ENCODE assay signal across 26 cellular contexts in the genomic region with DNA sequence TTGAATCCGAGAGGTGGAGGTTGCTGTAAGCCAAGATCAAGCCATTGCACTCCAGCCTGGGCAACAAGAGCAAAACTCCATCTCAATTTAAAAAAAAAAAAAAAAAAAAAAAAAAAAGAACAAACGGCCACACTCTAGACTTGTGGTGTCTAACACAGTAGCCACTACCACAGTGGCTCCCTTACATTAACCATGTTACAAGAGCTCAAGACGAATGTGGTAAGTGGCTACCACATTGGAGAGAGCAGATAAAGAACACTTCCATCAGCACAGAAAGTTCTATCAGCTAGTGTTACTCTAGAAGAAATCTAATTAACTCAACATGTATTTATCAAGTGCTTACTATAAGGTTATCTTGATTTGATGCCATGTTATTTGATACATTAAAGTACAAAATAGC.
"Had no signal": no experiment of that assay in that cellular context is flagged by ENCODE, and none has a peak within 500 bp of the region (broad histone marks: within the 10 kb centered on the region; RNA-seq: fewer than 3 reads in every experiment).

No MANE protein-coding gene starts in this region.

- H3K9me3 ChIP-seq: esophagus muscularis mucosa, heart right ventricle, lower lobe of right lung, right lobe of liver, testis, tibial nerve, upper lobe of left lung had no signal

- H3K27ac Mint-ChIP-seq: endodermal cell, nephron, neural progenitor cell, progenitor cell of endocrine pancreas had no signal

- H3K9me3 Mint-ChIP-seq: endodermal cell, nephron, neural progenitor cell had no signal

- H3K27me3 Mint-ChIP-seq: progenitor cell of endocrine pancreas had no signal

- H3K36me3 ChIP-seq: neural progenitor cell, right lobe of liver, tibial nerve, upper lobe of left lung had no signal

- H2AFZ ChIP-seq: neural progenitor cell, parathyroid adenoma had no signal

- DNase-seq: cerebellar nuclear complex; cortex of kidney; dorsolateral prefrontal cortex; effector CD4-positive, alpha-beta T cell; endodermal cell; foreskin keratinocyte; glutamatergic neuron; heart right ventricle; hypothalamus; left ventricle myocardium superior; lower lobe of right lung; right lobe of liver; stimulated activated CD4-positive, alpha-beta T cell treated with anti-CD3 and anti-CD28 coated beads, Interleukin-12 subunit alpha, Interleukin-12 subunit beta, amount 100 ng/mL, for 4 hours; stimulated activated CD4-positive, alpha-beta T cell treated with anti-CD3 and anti-CD28 coated beads, Interleukin-1b, Interleukin-23, amount 100 ng/mL, for 48 hours; stimulated activated CD4-positive, alpha-beta T cell treated with anti-CD3 and anti-CD28 coated beads, Interleukin-4, amount 100 ng/mL, for 1 hour; stimulated activated CD8-positive, alpha-beta memory T cell treated with anti-CD3 and anti-CD28 coated beads, Interleukin-4, amount 100 ng/mL, for 48 hours; substantia nigra; testis; upper lobe of left lung had no signal

- H3K27ac ChIP-seq: dorsolateral prefrontal cortex, esophagus muscularis mucosa, foreskin keratinocyte, heart right ventricle, lower lobe of right lung, neural progenitor cell, parathyroid adenoma, right lobe of liver, testis, tibial nerve, upper lobe of left lung had no signal

- H3K4me2 ChIP-seq: neural progenitor cell, smooth muscle cell had no signal

- H3K4me1 Mint-ChIP-seq: endodermal cell, nephron, neural progenitor cell had no signal

- H3K4me3 Mint-ChIP-seq: endodermal cell, nephron, neural progenitor cell had no signal

- ATAC-seq: foreskin keratinocyte, left ventricle myocardium superior, right lobe of liver had no signal

- H3K4me3 ChIP-seq: dorsolateral prefrontal cortex, esophagus muscularis mucosa, heart right ventricle, lower lobe of right lung, neural progenitor cell, right lobe of liver, smooth muscle cell, testis, tibial nerve, upper lobe of left lung had no signal

- H3K4me1 ChIP-seq: foreskin keratinocyte, lower lobe of right lung, neural progenitor cell, parathyroid adenoma, right lobe of liver, testis, upper lobe of left lung had no signal

- H3K27me3 ChIP-seq: dorsolateral prefrontal cortex, esophagus muscularis mucosa, foreskin keratinocyte, heart right ventricle, neural progenitor cell, right lobe of liver, testis, tibial nerve, upper lobe of left lung had no signal
